10 cellular contexts compared by ENCODE assay signal in the genomic region with DNA sequence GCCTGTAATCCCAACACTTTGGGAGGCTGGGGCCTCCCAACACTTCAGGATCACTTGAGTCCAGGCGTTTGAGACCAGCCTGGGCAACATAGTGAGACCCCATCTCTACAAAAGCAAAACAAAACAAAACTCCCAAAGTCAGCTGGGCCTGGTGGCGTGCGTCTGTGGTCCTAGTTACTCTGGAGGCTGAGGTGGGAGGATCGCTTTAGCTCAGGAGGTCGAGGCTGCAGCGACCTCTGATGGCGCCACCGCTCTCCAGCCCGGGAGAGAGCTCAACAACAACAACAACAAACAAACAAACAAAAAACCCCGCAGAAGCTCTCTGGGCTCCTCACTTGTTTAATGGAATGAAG. TPM values are rescaled to one million over a fixed set of nuclear protein-coding genes. Genes with fewer than 3 reads are reported as not detected.
DNase-seq lines count a peak whose midpoint lies in the region; ATAC-seq and TF ChIP-seq lines count a peak whose summit lies in the region.
"Had no signal": no experiment of that assay in that cellular context is flagged by ENCODE, and none has a peak within 500 bp of the region (broad histone marks: within the 10 kb centered on the region; RNA-seq: fewer than 3 reads in every experiment).

No MANE protein-coding gene starts in this region.

- 28% methylated on average over 10 of the region's 10 CpGs for WGBS in hepatocyte (ENCODE audit: low lambda C conversion rate, missing lambda C conversion rate)

- POLR2A ChIA-PET in WTC11 (lab: Charles Lee) = interaction anchor here (0.9 to 1.5 kb wide), 2 partner anchors 8 to 885 kb away, joined by 3 to 4 read pairs; a partner anchor contains a TSS

- H3K36me3 ChIP-seq in hepatocyte (replicated peaks; ENCODE audit: insufficient read depth, low read depth) = no peaks in the 10 kb centered on the region
- no peaks in the 10 kb centered on the region for H3K36me3 ChIP-seq in gastrocnemius medialis

- H3K4me3 Mint-ChIP-seq in WTC11 = peak overlapping the region; percentile 73

- TF ChIP-seq CTCF in WTC11 (IDR thresholded peaks at IDR 0.05) (no peak), hepatocyte (IDR thresholded peaks at IDR 0.05; ENCODE audit: poor library complexity) (no peak), gastrocnemius medialis (IDR thresholded peaks at IDR 0.05 in 4 of 5, conservative IDR thresholded peaks at IDR 0.05 in 1 of 5) (no peak)

- DNase-seq in WTC11 (ENCODE audit: low spot score) = no peak
- DNase-seq in hepatocyte (ENCODE audit: low spot score) = no peak
- DNase-seq in gastrocnemius medialis = no peak
- DNase-seq in hippocampal formation (lab: John Stamatoyannopoulos, UW) = no peak
- DNase-seq in NCI-H2081 treated with DMSO at 0.1 percent for 48 hours (lab: John Stamatoyannopoulos, UW) = no peak
- DNase-seq: NCI-H146 had no signal

- no peaks in the 10 kb centered on the region for H3K4me1 Mint-ChIP-seq in WTC11

- H3K9me3 Mint-ChIP-seq in WTC11 = peaks cover 6% of the 10 kb centered on the region

- H3K79me2 ChIP-seq in hepatocyte = no peaks in the 10 kb centered on the region

- TF ChIP-seq POLR2A in gastrocnemius medialis (IDR thresholded peaks at IDR 0.05) = no peak

- H3K9me3 ChIP-seq in hepatocyte (ENCODE audit: low read depth) = no peaks in the 10 kb centered on the region
- no peaks in the 10 kb centered on the region for H3K9me3 ChIP-seq in gastrocnemius medialis

- peaks cover 41% of the 10 kb centered on the region for H3K27me3 Mint-ChIP-seq in WTC11 (ENCODE audit: low read depth)

- peak overlapping the region; percentile 97 for H3K4me2 ChIP-seq in hepatocyte

- in situ Hi-C loops in gastrocnemius medialis (cut with MboI; ENCODE audit: low sequenced_read_pairs in 4 of 4) = no loop called here

- H4K20me1 ChIP-seq in hepatocyte (ENCODE audit: insufficient read depth, poor library complexity, severe bottlenecking) = no peaks in the 10 kb centered on the region

- H3K4me3 ChIP-seq in GM08714 (ENCODE audit: low read length) (peak overlapping the region; percentile 43; the same call in 1 of the 2 replicates), hepatocyte (peak overlapping the region; percentile 67), gastrocnemius medialis (peak overlapping the region; percentile 15 to 46 (median 28))

- H3K27ac ChIP-seq in hepatocyte = no peak overlapping the region
- no peak overlapping the region for H3K27ac ChIP-seq in gastrocnemius medialis

- H3K4me1 ChIP-seq in hepatocyte (ENCODE audit: insufficient read depth) (no peaks in the 10 kb centered on the region), gastrocnemius medialis (no peaks in the 10 kb centered on the region)

- CTCF ChIA-PET in WTC11 (lab: Charles Lee) = interaction anchor here (0.6 to 2.4 kb wide), 12 partner anchors 9 to 772 kb away, joined by 3 to 12 read pairs (median 4); a partner anchor contains a TSS

- no peaks in the 10 kb centered on the region for H3K9me2 ChIP-seq in hepatocyte (replicated peaks; ENCODE audit: insufficient read depth)

- H3K27ac Mint-ChIP-seq in WTC11 = no peak overlapping the region

- H3K27me3 ChIP-seq in hepatocyte (peaks cover 3% of the 10 kb centered on the region), gastrocnemius medialis (peaks cover 18 to 37% (median 25%) of the 10 kb centered on the region in 3 donors)

- H3K36me3 Mint-ChIP-seq in WTC11 = no peaks in the 10 kb centered on the region

- ATAC-seq in WTC11 (no peak), gastrocnemius medialis (no peak), HG02610 (IDR thresholded peaks at IDR 0.05; ENCODE audit: unreplicated experiment) (no peak), HG03175 (IDR thresholded peaks at IDR 0.05; ENCODE audit: unreplicated experiment) (no peak)

- peak overlapping the region; percentile 78 for H2AFZ ChIP-seq in hepatocyte

- intact Hi-C loops in gastrocnemius medialis (cut with DNase I; ENCODE audit: low total_unique reads) = no loop called here

TF ChIP-seq in WTC11, 78 proteins besides CTCF, POLR2A, EP300 and RAD21:
- TF ChIP-seq ZNF121 (CRISPR knock-in tag; IDR thresholded peaks at IDR 0.05) = peak; percentile 88
- TF ChIP-seq, protein P1, sequence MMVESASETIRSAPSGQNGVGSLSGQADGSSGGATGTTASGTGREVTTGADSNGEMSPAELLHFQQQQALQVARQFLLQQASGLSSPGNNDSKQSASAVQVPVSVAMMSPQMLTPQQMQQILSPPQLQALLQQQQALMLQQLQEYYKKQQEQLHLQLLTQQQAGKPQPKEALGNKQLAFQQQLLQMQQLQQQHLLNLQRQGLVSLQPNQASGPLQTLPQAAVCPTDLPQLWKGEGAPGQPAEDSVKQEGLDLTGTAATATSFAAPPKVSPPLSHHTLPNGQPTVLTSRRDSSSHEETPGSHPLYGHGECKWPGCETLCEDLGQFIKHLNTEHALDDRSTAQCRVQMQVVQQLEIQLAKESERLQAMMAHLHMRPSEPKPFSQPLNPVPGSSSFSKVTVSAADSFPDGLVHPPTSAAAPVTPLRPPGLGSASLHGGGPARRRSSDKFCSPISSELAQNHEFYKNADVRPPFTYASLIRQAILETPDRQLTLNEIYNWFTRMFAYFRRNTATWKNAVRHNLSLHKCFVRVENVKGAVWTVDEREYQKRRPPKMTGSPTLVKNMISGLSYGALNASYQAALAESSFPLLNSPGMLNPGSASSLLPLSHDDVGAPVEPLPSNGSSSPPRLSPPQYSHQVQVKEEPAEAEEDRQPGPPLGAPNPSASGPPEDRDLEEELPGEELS (CRISPR knock-in tag; IDR thresholded peaks at IDR 0.05) = peak; percentile 68; the same call in 1 of the 2 replicates
- TF ChIP-seq, protein P2, sequence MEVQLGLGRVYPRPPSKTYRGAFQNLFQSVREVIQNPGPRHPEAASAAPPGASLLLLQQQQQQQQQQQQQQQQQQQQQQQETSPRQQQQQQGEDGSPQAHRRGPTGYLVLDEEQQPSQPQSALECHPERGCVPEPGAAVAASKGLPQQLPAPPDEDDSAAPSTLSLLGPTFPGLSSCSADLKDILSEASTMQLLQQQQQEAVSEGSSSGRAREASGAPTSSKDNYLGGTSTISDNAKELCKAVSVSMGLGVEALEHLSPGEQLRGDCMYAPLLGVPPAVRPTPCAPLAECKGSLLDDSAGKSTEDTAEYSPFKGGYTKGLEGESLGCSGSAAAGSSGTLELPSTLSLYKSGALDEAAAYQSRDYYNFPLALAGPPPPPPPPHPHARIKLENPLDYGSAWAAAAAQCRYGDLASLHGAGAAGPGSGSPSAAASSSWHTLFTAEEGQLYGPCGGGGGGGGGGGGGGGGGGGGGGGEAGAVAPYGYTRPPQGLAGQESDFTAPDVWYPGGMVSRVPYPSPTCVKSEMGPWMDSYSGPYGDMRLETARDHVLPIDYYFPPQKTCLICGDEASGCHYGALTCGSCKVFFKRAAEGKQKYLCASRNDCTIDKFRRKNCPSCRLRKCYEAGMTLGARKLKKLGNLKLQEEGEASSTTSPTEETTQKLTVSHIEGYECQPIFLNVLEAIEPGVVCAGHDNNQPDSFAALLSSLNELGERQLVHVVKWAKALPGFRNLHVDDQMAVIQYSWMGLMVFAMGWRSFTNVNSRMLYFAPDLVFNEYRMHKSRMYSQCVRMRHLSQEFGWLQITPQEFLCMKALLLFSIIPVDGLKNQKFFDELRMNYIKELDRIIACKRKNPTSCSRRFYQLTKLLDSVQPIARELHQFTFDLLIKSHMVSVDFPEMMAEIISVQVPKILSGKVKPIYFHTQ (CRISPR knock-in tag; IDR thresholded peaks at IDR 0.05) = no peak
- TF ChIP-seq FOXP1 (CRISPR knock-in tag; IDR thresholded peaks at IDR 0.05; ENCODE audit: borderline replicate concordance) = peak; percentile 62; the same call in 1 of the 2 replicates
- peak; percentile 89 for TF ChIP-seq GTF2I (CRISPR knock-in tag; conservative IDR thresholded peaks at IDR 0.05)
- no peak for TF ChIP-seq KAT7 (CRISPR knock-in tag; IDR thresholded peaks at IDR 0.05; ENCODE audit: borderline replicate concordance)

RNA-seq across cellular contexts. Expression of a gene that starts 0.5 kb away (rescaled TPM):
- 0.16 TPM in 1 of 3 replicates, not detected in the others for total RNA-seq in WTC11 (2021)
- total RNA-seq in hepatocyte = 9.6 and 10.2 TPM in 2 replicates
- polyA plus RNA-seq in hepatocyte = 2.9 and 5.3 TPM in 2 replicates
- under 1 TPM in 1 of 4 donors, not detected in 3; 0.53 TPM for total RNA-seq in gastrocnemius medialis
- total RNA-seq: T-helper 1 cell treated with Interleukin-12 subunit alpha and Interleukin-12 subunit beta and Interleukin-4 antibody, amounts not matched to agents 30 ng/mL and 1 ng/mL, for 36 hours had no signal
